Comparison of ENCODE assay signal across 2 cellular contexts in genomic region chr11:108929241-108929640, GRCh38.
TF ChIP-seq lines count a peak whose summit lies in the region.

No MANE protein-coding gene starts in this region.

TF ChIP-seq in A549, 52 proteins besides CTCF, POLR2A, EP300 and RAD21 (continued from another document):
- TF ChIP-seq REST (IDR thresholded peaks at IDR 0.05): no peak
- TF ChIP-seq PBX3 (IDR thresholded peaks at IDR 0.05): peak; percentile 49; the same call in 1 of the 2 replicates
- 0 out of 2 replicates have a peak, but pooled peaks have one; percentile 44 for TF ChIP-seq HOXB5 (CRISPR knock-in tag; IDR thresholded peaks at IDR 0.05)
- no peak for TF ChIP-seq ZFP36 (IDR thresholded peaks at IDR 0.05; ENCODE audit: borderline replicate concordance, partially characterized antibody)
- TF ChIP-seq MAZ (IDR thresholded peaks at IDR 0.05; ENCODE audit: borderline replicate concordance, low read depth, low read length): no peak
- peak; percentile 91; the same call in 1 of the 3 replicates for TF ChIP-seq BCL3 (IDR thresholded peaks at IDR 0.05)
- no peak for TF ChIP-seq HMGXB4 (CRISPR knock-in tag; IDR thresholded peaks at IDR 0.05; ENCODE audit: borderline replicate concordance)
- TF ChIP-seq FOSL2 (IDR thresholded peaks at IDR 0.05): peak; percentile 96
- TF ChIP-seq FOSL2 (CRISPR knock-in tag; IDR thresholded peaks at IDR 0.05): peak; percentile 97
- peak; percentile 96 for TF ChIP-seq MAFK (IDR thresholded peaks at IDR 0.05; ENCODE audit: partially characterized antibody)
- TF ChIP-seq CHD2 (IDR thresholded peaks at IDR 0.05; ENCODE audit: low read length, partially characterized antibody): no peak
- TF ChIP-seq PHF8 (IDR thresholded peaks at IDR 0.05; ENCODE audit: borderline replicate concordance, low read depth): no peak
- TF ChIP-seq NFE2L2 (conservative IDR thresholded peaks at IDR 0.05; ENCODE audit: low read length): peak; percentile 92
- TF ChIP-seq E2F6 (IDR thresholded peaks at IDR 0.05; ENCODE audit: borderline replicate concordance, low read depth): no peak
- TF ChIP-seq JUNB (IDR thresholded peaks at IDR 0.05): peak; percentile 98
- TF ChIP-seq ZC3H11A (IDR thresholded peaks at IDR 0.05): no peak
- TF ChIP-seq GATA3 (IDR thresholded peaks at IDR 0.05; ENCODE audit: borderline replicate concordance): peak; percentile 91
- no peak for TF ChIP-seq ELK1 (IDR thresholded peaks at IDR 0.05; ENCODE audit: low read depth, low read length)
- TF ChIP-seq NR3C1 (IDR thresholded peaks at IDR 0.05): no peak
- peak; percentile 59 for TF ChIP-seq HES2 (IDR thresholded peaks at IDR 0.05)
TF ChIP-seq in A549: peak in this region for 13.

TF ChIP-seq in HCT116, 20 proteins besides CTCF, POLR2A, EP300 and RAD21 (continued from another document):
- no peak for TF ChIP-seq REST (IDR thresholded peaks at IDR 0.05; ENCODE audit: low read depth)
- peak; percentile 61 for TF ChIP-seq CEBPB (IDR thresholded peaks at IDR 0.05; ENCODE audit: low read depth)
- TF ChIP-seq EZH2 (IDR thresholded peaks at IDR 0.05): no peak
